ENCODE assay signal across 22 cellular contexts in genomic region chr1:151635479-151636072, GRCh38. TPM values are rescaled to one million over a fixed set of nuclear protein-coding genes. Genes with fewer than 3 reads are reported as not detected.
A peak's percentile ranks its signal among the peaks of the same experiment; 100 is the strongest.
DNase-seq lines count a peak whose midpoint lies in the region; ATAC-seq and TF ChIP-seq lines count a peak whose summit lies in the region.
"Had no signal": no experiment of that assay in that cellular context is flagged by ENCODE, and none has a peak within 500 bp of the region (broad histone marks: within the 10 kb centered on the region; RNA-seq: fewer than 3 reads in every experiment).

No MANE protein-coding gene starts in this region.

- no peaks in the 10 kb centered on the region for H3K9me3 Mint-ChIP-seq in osteocyte (ENCODE audit: unreplicated experiment)
- H3K9me3 Mint-ChIP-seq: activated CD4-positive, alpha-beta memory T cell treated with anti-CD3 and anti-CD28 coated beads for 36 hours; activated naive CD4-positive, alpha-beta T cell treated with anti-CD3 and anti-CD28 coated beads, Interleukin-2, amount 50 U/mL, for 24 hours had no signal

- peak overlapping the region; percentile 83 for H3K27ac Mint-ChIP-seq in osteocyte (ENCODE audit: unreplicated experiment)
- H3K27ac Mint-ChIP-seq: activated CD4-positive, alpha-beta memory T cell treated with anti-CD3 and anti-CD28 coated beads for 36 hours; activated naive CD4-positive, alpha-beta T cell treated with anti-CD3 and anti-CD28 coated beads, Interleukin-2, amount 50 U/mL, for 24 hours had no signal

- intact Hi-C loops in uterus (cut with DNase I; ENCODE audit: low total_unique reads) = no loop called here

- peak overlapping the region; percentile 15; the same call in 1 of the 2 replicates for H3K4me2 ChIP-seq in KMS-11

- ATAC-seq in HG03354 (IDR thresholded peaks at IDR 0.05; ENCODE audit: poor library complexity, severe bottlenecking, unreplicated experiment) = no peak
- no peak for ATAC-seq in foreskin keratinocyte

- H3K4me3 ChIP-seq in KMS-11 (IDR thresholded peaks at IDR 0.05; ENCODE audit: insufficient read depth, low read depth, low read length) (no peak overlapping the region), adipocyte (ENCODE audit: low read length) (no peak overlapping the region), uterus (no peak overlapping the region)
- H3K4me3 ChIP-seq: transverse colon had no signal

- in situ Hi-C loops in GM13977 (cut with MboI; ENCODE audit: low pct_unique_long_range_greater_than_20kb, low sequenced_read_pairs, unreplicated experiment) = no loop called here

- DNase-seq in GM13977 (ENCODE audit: low spot score) (peak; percentile 57), adipocyte (ENCODE audit: low read depth) (peak; percentile 23), osteocyte (ENCODE audit: extremely low spot score, unreplicated experiment) (no peak), HT-29 (ENCODE audit: low spot score) (no peak), uterus (no peak), foreskin keratinocyte (no peak)
- DNase-seq: activated CD4-positive, alpha-beta memory T cell treated with anti-CD3 and anti-CD28 coated beads for 36 hours; activated T-cell treated with anti-CD3 and anti-CD28 coated beads, Interleukin-2, amount 50 U/mL, for 1 hour; dermis blood vessel endothelial cell; GF-D8; glutamatergic neuron; NCI-H1105; NCI-H69; retina; stimulated activated CD4-positive, alpha-beta T cell treated with anti-CD3 and anti-CD28 coated beads, Interleukin-15, amount 100 ng/mL, for 24 hours; stimulated activated naive CD4-positive, alpha-beta T cell treated with Interleukin-2 at 50 U/mL for 16 hours; transverse colon had no signal

- no peak overlapping the region for H3K9ac ChIP-seq in KMS-11
- no peak overlapping the region for H3K9ac ChIP-seq in adipocyte (ENCODE audit: low read length)

- no peaks in the 10 kb centered on the region; the same call in 1 of the 2 replicates for H4K20me1 ChIP-seq in KMS-11 (ENCODE audit: insufficient read depth)

- TF ChIP-seq CTCF in GM13977 (IDR thresholded peaks at IDR 0.05; ENCODE audit: extremely low read depth, insufficient read depth, missing control alignments) (no peak), KMS-11 (conservative IDR thresholded peaks at IDR 0.05; ENCODE audit: low read depth, low read length) (no peak), osteocyte (IDR thresholded peaks at IDR 0.05) (no peak), uterus (IDR thresholded peaks at IDR 0.05) (no peak), foreskin keratinocyte (conservative IDR thresholded peaks at IDR 0.05) (no peak)

- H2AFZ ChIP-seq in KMS-11 (ENCODE audit: low read depth) = no peak overlapping the region

- H3K9me3 ChIP-seq in adipocyte (ENCODE audit: control insufficient read depth, low read length) (no peaks in the 10 kb centered on the region), uterus (no peaks in the 10 kb centered on the region)
- H3K9me3 ChIP-seq: transverse colon had no signal

- H3K36me3 ChIP-seq in KMS-11 (ENCODE audit: insufficient read depth) (no peaks in the 10 kb centered on the region), adipocyte (ENCODE audit: control insufficient read depth, insufficient read depth, low read length, severe bottlenecking) (peaks cover 5% of the 10 kb centered on the region), uterus (no peaks in the 10 kb centered on the region)
- H3K36me3 ChIP-seq: transverse colon had no signal

- no peak for TF ChIP-seq POLR2A in uterus (IDR thresholded peaks at IDR 0.05)

- no peak overlapping the region for H3K4me3 Mint-ChIP-seq in osteocyte (ENCODE audit: unreplicated experiment)
- H3K4me3 Mint-ChIP-seq: activated CD4-positive, alpha-beta memory T cell treated with anti-CD3 and anti-CD28 coated beads for 36 hours; activated naive CD4-positive, alpha-beta T cell treated with anti-CD3 and anti-CD28 coated beads, Interleukin-2, amount 50 U/mL, for 24 hours; brain; neural crest cell had no signal

- H3K27me3 ChIP-seq in KMS-11 (ENCODE audit: insufficient read depth, low read depth) (no peaks in the 10 kb centered on the region), adipocyte (replicated peaks; ENCODE audit: control insufficient read depth, insufficient read depth, low read length) (no peaks in the 10 kb centered on the region), uterus (no peaks in the 10 kb centered on the region), foreskin keratinocyte (no peaks in the 10 kb centered on the region)
- H3K27me3 ChIP-seq: transverse colon had no signal

- no peaks in the 10 kb centered on the region for H3K27me3 Mint-ChIP-seq in osteocyte (ENCODE audit: unreplicated experiment)
- H3K27me3 Mint-ChIP-seq: activated CD4-positive, alpha-beta memory T cell treated with anti-CD3 and anti-CD28 coated beads for 36 hours; activated naive CD4-positive, alpha-beta T cell treated with anti-CD3 and anti-CD28 coated beads, Interleukin-2, amount 50 U/mL, for 24 hours; brain had no signal

- H3K4me1 Mint-ChIP-seq in osteocyte (ENCODE audit: unreplicated experiment) = peaks cover 53% of the 10 kb centered on the region

- H3K79me2 ChIP-seq in KMS-11 (ENCODE audit: insufficient read depth, low read depth) = peaks cover 4% of the 10 kb centered on the region; the same call in 1 of the 2 replicates

- peaks cover 8% of the 10 kb centered on the region for H3K36me3 Mint-ChIP-seq in osteocyte (ENCODE audit: unreplicated experiment)

- H3K4me1 ChIP-seq in KMS-11 (ENCODE audit: low read depth, poor library complexity, severe bottlenecking) (peaks cover 27% of the 10 kb centered on the region), adipocyte (ENCODE audit: control insufficient read depth, insufficient read depth, low read length) (peaks cover 17% of the 10 kb centered on the region), uterus (peaks cover 5 to 7% of the 10 kb centered on the region in 2 donors), foreskin keratinocyte (peaks cover 12% of the 10 kb centered on the region)

- no peak overlapping the region for H3K27ac ChIP-seq in KMS-11
- no peak overlapping the region for H3K27ac ChIP-seq in uterus
- no peak overlapping the region for H3K27ac ChIP-seq in foreskin keratinocyte
- H3K27ac ChIP-seq: transverse colon had no signal

RNA-seq across cellular contexts. Expression of gene SNX27, which starts 23.7 kb away (rescaled TPM):
- 33.9 and 35.5 TPM in 2 replicates for total RNA-seq in osteocyte
- 13.3 and 13.9 TPM in 2 replicates for total RNA-seq in HT-29 (2014; rRNA removed; shearing (Covaris generic))
- 10 to 100 TPM; 22.3 to 52.7 (median 42.4) TPM for total RNA-seq in uterus
- 22.0 and 24.0 TPM in 2 replicates for total RNA-seq in foreskin keratinocyte
- 5.5 and 6.0 TPM in 2 replicates for polyA plus RNA-seq in foreskin keratinocyte

Comparison
In these comparisons a context has a peak if more than half of its experiments do, and no peak if none do; other contexts are left out.
1. DNase-seq: peak in GM13977 (single experiment) and adipocyte (single experiment); none in osteocyte (single experiment), HT-29 (single experiment), uterus (0 of 2) and foreskin keratinocyte (0 of 2).